Comparison of ENCODE assay signal across 1 cellular context in genomic region chr14:90523544-90523943, GRCh38.
TF ChIP-seq lines count a peak whose summit lies in the region.

No MANE protein-coding gene starts in this region.

TF ChIP-seq in HCT116, 20 proteins besides CTCF, POLR2A, EP300 and RAD21 (continued from another document):
- TF ChIP-seq ZBTB33 (IDR thresholded peaks at IDR 0.05; ENCODE audit: extremely low read depth, insufficient replicate concordance, low read length) (no peak), ELF1 (IDR thresholded peaks at IDR 0.05; ENCODE audit: borderline replicate concordance, low read depth) (no peak), EZH2phosphoT487 (IDR thresholded peaks at IDR 0.05; ENCODE audit: borderline replicate concordance) (no peak), YY1 (IDR thresholded peaks at IDR 0.05; ENCODE audit: extremely low read depth, insufficient replicate concordance, low read depth, low read length) (no peak), JUND (IDR thresholded peaks at IDR 0.05) (no peak), ZNF274 (IDR thresholded peaks at IDR 0.05; ENCODE audit: low read depth, low read length) (no peak), POLR2AphosphoS5 (IDR thresholded peaks at IDR 0.05; ENCODE audit: low read depth, low read length) (no peak), CEBPB (IDR thresholded peaks at IDR 0.05; ENCODE audit: low read depth) (no peak), FOSL1 (IDR thresholded peaks at IDR 0.05; ENCODE audit: low read depth) (no peak)
